In the genomic region with DNA sequence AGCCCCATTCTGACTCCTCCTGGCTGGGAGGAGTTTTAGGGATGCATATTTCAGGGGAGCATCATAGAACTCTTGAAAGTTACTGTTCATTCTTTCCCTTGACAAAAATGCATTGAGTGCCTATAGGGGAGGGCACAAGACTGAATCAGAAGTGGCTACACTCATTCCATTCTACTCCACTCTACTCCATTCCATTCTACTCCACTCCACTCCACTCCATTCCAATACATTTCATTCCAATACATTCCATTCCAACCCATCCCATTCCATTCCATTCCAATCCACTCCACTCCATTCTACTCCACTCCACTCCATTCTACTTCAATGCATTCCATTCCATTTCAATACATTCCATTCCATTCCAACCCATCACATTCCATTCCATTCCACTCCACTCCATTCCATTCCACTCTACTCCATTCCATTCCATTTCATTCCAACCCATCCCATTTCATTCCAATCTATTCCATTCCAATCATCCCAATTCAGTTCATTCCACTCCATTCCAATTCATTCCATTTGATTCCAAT, we compare ENCODE assay signal across 1 cellular context.
TF ChIP-seq lines count a peak whose summit lies in the region.

No MANE protein-coding gene starts in this region.

TF ChIP-seq in GM23338, 12 proteins besides CTCF, POLR2A, EP300 and RAD21 (continued from another document):
- TF ChIP-seq, protein P1, sequence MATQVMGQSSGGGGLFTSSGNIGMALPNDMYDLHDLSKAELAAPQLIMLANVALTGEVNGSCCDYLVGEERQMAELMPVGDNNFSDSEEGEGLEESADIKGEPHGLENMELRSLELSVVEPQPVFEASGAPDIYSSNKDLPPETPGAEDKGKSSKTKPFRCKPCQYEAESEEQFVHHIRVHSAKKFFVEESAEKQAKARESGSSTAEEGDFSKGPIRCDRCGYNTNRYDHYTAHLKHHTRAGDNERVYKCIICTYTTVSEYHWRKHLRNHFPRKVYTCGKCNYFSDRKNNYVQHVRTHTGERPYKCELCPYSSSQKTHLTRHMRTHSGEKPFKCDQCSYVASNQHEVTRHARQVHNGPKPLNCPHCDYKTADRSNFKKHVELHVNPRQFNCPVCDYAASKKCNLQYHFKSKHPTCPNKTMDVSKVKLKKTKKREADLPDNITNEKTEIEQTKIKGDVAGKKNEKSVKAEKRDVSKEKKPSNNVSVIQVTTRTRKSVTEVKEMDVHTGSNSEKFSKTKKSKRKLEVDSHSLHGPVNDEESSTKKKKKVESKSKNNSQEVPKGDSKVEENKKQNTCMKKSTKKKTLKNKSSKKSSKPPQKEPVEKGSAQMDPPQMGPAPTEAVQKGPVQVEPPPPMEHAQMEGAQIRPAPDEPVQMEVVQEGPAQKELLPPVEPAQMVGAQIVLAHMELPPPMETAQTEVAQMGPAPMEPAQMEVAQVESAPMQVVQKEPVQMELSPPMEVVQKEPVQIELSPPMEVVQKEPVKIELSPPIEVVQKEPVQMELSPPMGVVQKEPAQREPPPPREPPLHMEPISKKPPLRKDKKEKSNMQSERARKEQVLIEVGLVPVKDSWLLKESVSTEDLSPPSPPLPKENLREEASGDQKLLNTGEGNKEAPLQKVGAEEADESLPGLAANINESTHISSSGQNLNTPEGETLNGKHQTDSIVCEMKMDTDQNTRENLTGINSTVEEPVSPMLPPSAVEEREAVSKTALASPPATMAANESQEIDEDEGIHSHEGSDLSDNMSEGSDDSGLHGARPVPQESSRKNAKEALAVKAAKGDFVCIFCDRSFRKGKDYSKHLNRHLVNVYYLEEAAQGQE (IDR thresholded peaks at IDR 0.05; ENCODE audit: unreplicated experiment), result no peak
- no peak for TF ChIP-seq EZH2 (IDR thresholded peaks at IDR 0.05; ENCODE audit: low read depth, unreplicated experiment)
- no peak for TF ChIP-seq POLR2AphosphoS5 (IDR thresholded peaks at IDR 0.05; ENCODE audit: low read depth)
- TF ChIP-seq ZNF331 (CRISPR knock-in tag; IDR thresholded peaks at IDR 0.05; ENCODE audit: low read depth), result no peak
- TF ChIP-seq EZH2phosphoT487 (IDR thresholded peaks at IDR 0.05; ENCODE audit: unreplicated experiment), result no peak
- TF ChIP-seq NANOG (IDR thresholded peaks at IDR 0.05; ENCODE audit: borderline replicate concordance), result no peak
